In genomic region chr6:40962241-40962640, GRCh38 we compare ENCODE assay signal across 8 cellular contexts.
A peak's percentile ranks its signal among the peaks of the same experiment; 100 is the strongest.
DNase-seq lines count a peak whose midpoint lies in the region; TF ChIP-seq lines count a peak whose summit lies in the region.

No MANE protein-coding gene starts in this region.

- TF ChIP-seq CTCF in foreskin fibroblast (IDR thresholded peaks at IDR 0.05; ENCODE audit: low read depth, low read length): no peak
- TF ChIP-seq CTCF in suprapubic skin (IDR thresholded peaks at IDR 0.05): no peak
- no peak for TF ChIP-seq CTCF in vagina (IDR thresholded peaks at IDR 0.05)

- no peak overlapping the region for H3K4me3 ChIP-seq in foreskin fibroblast (ENCODE audit: low read depth in 1 of 2, low read length in 2 of 2)
- no peak overlapping the region for H3K4me3 ChIP-seq in suprapubic skin
- H3K4me3 ChIP-seq in vagina: no peak overlapping the region

- intact Hi-C loops in vagina (cut with DNase I): no loop called here

- no peak overlapping the region for H3K27ac ChIP-seq in suprapubic skin
- no peak overlapping the region for H3K27ac ChIP-seq in vagina

- no peaks in the 10 kb centered on the region for H3K27me3 ChIP-seq in suprapubic skin
- no peaks in the 10 kb centered on the region for H3K27me3 ChIP-seq in vagina

- H3K4me1 ChIP-seq in suprapubic skin: no peaks in the 10 kb centered on the region
- no peaks in the 10 kb centered on the region for H3K4me1 ChIP-seq in vagina

- 43% methylated on average over 2 of the region's 2 CpGs for WGBS in suprapubic skin

- no peaks in the 10 kb centered on the region for H3K36me3 ChIP-seq in suprapubic skin
- H3K36me3 ChIP-seq in vagina: no peaks in the 10 kb centered on the region

- TF ChIP-seq POLR2A in suprapubic skin (IDR thresholded peaks at IDR 0.05) (no peak), erythroblast (IDR thresholded peaks at IDR 0.05; ENCODE audit: low read length) (no peak), vagina (IDR thresholded peaks at IDR 0.05) (no peak)

- no peaks in the 10 kb centered on the region for H3K9me3 ChIP-seq in suprapubic skin
- no peaks in the 10 kb centered on the region for H3K9me3 ChIP-seq in vagina

- DNase-seq in COLO829 (ENCODE audit: low spot score) (peak; percentile 29), H4 (ENCODE audit: low spot score) (peak; percentile 100), foreskin fibroblast (peak; percentile 80 to 86), suprapubic skin (ENCODE audit: low spot score in 2 of 2) (no peak), erythroblast (lab: John Stamatoyannopoulos, UW) (no peak), vagina (ENCODE audit: extremely low spot score in 2 of 2) (no peak), HuH-7 (ENCODE audit: low spot score) (no peak)

- TF ChIP-seq EP300 in suprapubic skin (IDR thresholded peaks at IDR 0.05): no peak

TF ChIP-seq in PFSK-1, 5 proteins besides CTCF, POLR2A, EP300 and RAD21:
- TF ChIP-seq FOXP2 (optimal IDR thresholded peaks at IDR 0.05; ENCODE audit: borderline replicate concordance, extremely low read depth, extremely low read length, insufficient read depth) (peak; percentile 51), SIN3A (IDR thresholded peaks at IDR 0.05; ENCODE audit: borderline replicate concordance, insufficient read depth, low read length) (no peak)

Comparison
In these comparisons a context has a peak if more than half of its experiments do, and no peak if none do; other contexts are left out.
1. DNase-seq: peak in COLO829 (single experiment), H4 (single experiment) and foreskin fibroblast (2 of 2); none in suprapubic skin (0 of 2), erythroblast (0 of 2), vagina (0 of 2) and HuH-7 (single experiment).